In genomic region chr22:26503758-26504157, GRCh38 we compare ENCODE assay signal across 10 cellular contexts. TPM values are rescaled to one million over a fixed set of nuclear protein-coding genes. Genes with fewer than 3 reads are reported as not detected.
DNase-seq lines count a peak whose midpoint lies in the region; ATAC-seq and TF ChIP-seq lines count a peak whose summit lies in the region.
"Had no signal": no experiment of that assay in that cellular context is flagged by ENCODE, and none has a peak within 500 bp of the region (broad histone marks: within the 10 kb centered on the region; RNA-seq: fewer than 3 reads in every experiment).

No MANE protein-coding gene starts in this region.

- H3K4me3 Mint-ChIP-seq in activated T-cell treated with anti-CD3 and anti-CD28 coated beads, Interleukin-2, amount 50 U/mL, for 24 hours = no peak overlapping the region
- H3K4me3 Mint-ChIP-seq in activated T-cell treated with anti-CD3 and anti-CD28 coated beads, Interleukin-2, amount 50 U/mL, for 4 hours = no peak overlapping the region

- in situ Hi-C loops in SK-MEL-5 (cut with HindIII; ENCODE audit: low pct_unique_long_range_greater_than_20kb, low sequenced_read_pairs) = no loop called here

- H3K27me3 Mint-ChIP-seq in activated T-cell treated with anti-CD3 and anti-CD28 coated beads, Interleukin-2, amount 50 U/mL, for 24 hours = no peaks in the 10 kb centered on the region
- no peaks in the 10 kb centered on the region for H3K27me3 Mint-ChIP-seq in activated T-cell treated with anti-CD3 and anti-CD28 coated beads, Interleukin-2, amount 50 U/mL, for 4 hours (ENCODE audit: low read depth)

- peak overlapping the region in 39 of 59 donors; percentile 3 to 78 (median 57) for H3K27ac ChIP-seq in dorsolateral prefrontal cortex
- H3K27ac ChIP-seq in psoas muscle = peak overlapping the region; percentile 88
- H3K27ac ChIP-seq: upper lobe of right lung had no signal

- peaks cover 26% of the 10 kb centered on the region for H3K4me1 Mint-ChIP-seq in activated T-cell treated with anti-CD3 and anti-CD28 coated beads, Interleukin-2, amount 50 U/mL, for 24 hours (ENCODE audit: low read depth)
- peaks cover 20% of the 10 kb centered on the region for H3K4me1 Mint-ChIP-seq in activated T-cell treated with anti-CD3 and anti-CD28 coated beads, Interleukin-2, amount 50 U/mL, for 4 hours (ENCODE audit: low read depth)

- H3K4me1 ChIP-seq in psoas muscle = peaks cover 41% of the 10 kb centered on the region

- intact Hi-C loops in dorsolateral prefrontal cortex (cut with DNase I) (no loop called here), psoas muscle (cut with DNase I) (loop anchor here in 1 of 2 donors (2.0 to 5.0 kb wide), 2 partner anchors 23 to 89 kb away; partner anchors contain the start of gene TPST2), posterior cingulate gyrus (cut with DNase I) (no loop called here)

- TF ChIP-seq CTCF in dorsolateral prefrontal cortex (IDR thresholded peaks at IDR 0.05 in 54 of 56, conservative IDR thresholded peaks at IDR 0.05 in 2 of 56; ENCODE audit: low read depth in 1 of 56, partially characterized antibody in 56 of 56) (no peak), psoas muscle (IDR thresholded peaks at IDR 0.05) (no peak)

- ATAC-seq in activated T-cell treated with anti-CD3 and anti-CD28 coated beads, Interleukin-2, amount 50 U/mL, for 4 hours = no peak
- ATAC-seq in psoas muscle = peak in 2 of 4 donors; percentile 33 to 41

- H3K36me3 ChIP-seq in psoas muscle (ENCODE audit: insufficient read depth in 1 of 2, low read depth in 1 of 2) = peaks cover 26 to 99% of the 10 kb centered on the region in 2 donors

- peak overlapping the region; percentile 91 for H3K27ac Mint-ChIP-seq in activated T-cell treated with anti-CD3 and anti-CD28 coated beads, Interleukin-2, amount 50 U/mL, for 24 hours

- H3K36me3 Mint-ChIP-seq in activated T-cell treated with anti-CD3 and anti-CD28 coated beads, Interleukin-2, amount 50 U/mL, for 24 hours (ENCODE audit: low read depth) = peaks cover 92% of the 10 kb centered on the region
- peaks cover 48% of the 10 kb centered on the region for H3K36me3 Mint-ChIP-seq in activated T-cell treated with anti-CD3 and anti-CD28 coated beads, Interleukin-2, amount 50 U/mL, for 4 hours (ENCODE audit: insufficient read depth)

- 23 to 48% (median 27%) methylated on average over 1 of the region's 1 CpG for WGBS in psoas muscle, 3 donors

- peak overlapping the region in 1 of 59 donors; percentile 23 for H3K4me3 ChIP-seq in dorsolateral prefrontal cortex
- peak overlapping the region; percentile 3 for H3K4me3 ChIP-seq in psoas muscle
- H3K4me3 ChIP-seq: upper lobe of right lung had no signal

- H3K9me3 Mint-ChIP-seq in activated T-cell treated with anti-CD3 and anti-CD28 coated beads, Interleukin-2, amount 50 U/mL, for 24 hours = no peaks in the 10 kb centered on the region
- H3K9me3 Mint-ChIP-seq in activated T-cell treated with anti-CD3 and anti-CD28 coated beads, Interleukin-2, amount 50 U/mL, for 4 hours = no peaks in the 10 kb centered on the region

- H3K9me3 ChIP-seq in psoas muscle = no peaks in the 10 kb centered on the region
- H3K9me3 ChIP-seq: upper lobe of right lung had no signal

- DNase-seq in activated T-cell treated with anti-CD3 and anti-CD28 coated beads, Interleukin-2, amount 50 U/mL, for 24 hours = no peak
- DNase-seq in activated T-cell treated with anti-CD3 and anti-CD28 coated beads, Interleukin-2, amount 50 U/mL, for 4 hours = no peak
- DNase-seq in SK-MEL-5 (ENCODE audit: low read depth, low spot score) (peak; percentile 57), dorsolateral prefrontal cortex (no peak), psoas muscle (no peak), posterior cingulate gyrus (no peak), SW 1271 (lab: John Stamatoyannopoulos, UW) (no peak), NCI-H1048 (lab: John Stamatoyannopoulos, UW) (no peak)
- DNase-seq: cortex of kidney, upper lobe of right lung had no signal

- H3K27me3 ChIP-seq in dorsolateral prefrontal cortex = no peaks in the 10 kb centered on the region
- no peaks in the 10 kb centered on the region for H3K27me3 ChIP-seq in psoas muscle (ENCODE audit: insufficient read depth in 3 of 3, low read length in 2 of 3)
- H3K27me3 ChIP-seq: upper lobe of right lung had no signal

RNA-seq across cellular contexts. Expression of gene TFIP11, which starts 8.5 kb away (rescaled TPM):
- total RNA-seq in activated T-cell treated with anti-CD3 and anti-CD28 coated beads, Interleukin-2, amount 50 U/mL, for 4 hours = 10 to 100 TPM; 52.4 to 68.5 (median 61.0) TPM
- 41.1 and 42.6 TPM in 2 replicates for total RNA-seq in SK-MEL-5 (2014; rRNA removed; shearing (Covaris generic))
- polyA plus RNA-seq in SK-MEL-5 (2015; cell fraction: cytosol; rRNA removed) = 23.7 and 24.3 TPM in 2 replicates
- 96.8 and 123 TPM in 2 replicates for polyA plus RNA-seq in SK-MEL-5 (2015; cell fraction: nucleus; rRNA removed)
- total RNA-seq in dorsolateral prefrontal cortex = 10 to 100 TPM; 27.4 to 51.0 (median 35.3) TPM
- 10 to 100 TPM; 29.1 to 48.6 (median 33.5) TPM for total RNA-seq in psoas muscle
- polyA plus RNA-seq in psoas muscle = 10 to 100 TPM; 28.8 to 56.1 (median 37.8) TPM

RNA-seq across cellular contexts. Expression of gene SRRD, which starts 20.1 kb away (rescaled TPM):
- 10 to 100 TPM; 32.5 to 40.4 (median 40.2) TPM for total RNA-seq in activated T-cell treated with anti-CD3 and anti-CD28 coated beads, Interleukin-2, amount 50 U/mL, for 4 hours
- 138 and 163 TPM in 2 replicates for total RNA-seq in SK-MEL-5 (2014; rRNA removed; shearing (Covaris generic))
- polyA plus RNA-seq in SK-MEL-5 (2015; cell fraction: cytosol; rRNA removed) = 145 and 177 TPM in 2 replicates
- 65.0 and 70.4 TPM in 2 replicates for polyA plus RNA-seq in SK-MEL-5 (2015; cell fraction: nucleus; rRNA removed)
- total RNA-seq in dorsolateral prefrontal cortex = 10 to 100 TPM; 15.0 to 37.8 (median 23.3) TPM
- 10 to 100 TPM; 25.4 to 36.6 (median 28.9) TPM for total RNA-seq in psoas muscle
- polyA plus RNA-seq in psoas muscle = 10 to 100 TPM; 36.1 to 51.2 (median 38.3) TPM

RNA-seq across cellular contexts. Expression of gene HPS4, which starts 20.2 kb away (rescaled TPM):
- total RNA-seq in activated T-cell treated with anti-CD3 and anti-CD28 coated beads, Interleukin-2, amount 50 U/mL, for 4 hours = 10 to 100 TPM; 30.8 to 34.1 (median 33.8) TPM
- 351 and 357 TPM in 2 replicates for total RNA-seq in SK-MEL-5 (2014; rRNA removed; shearing (Covaris generic))
- 220 and 265 TPM in 2 replicates for polyA plus RNA-seq in SK-MEL-5 (2015; cell fraction: cytosol; rRNA removed)
- polyA plus RNA-seq in SK-MEL-5 (2015; cell fraction: nucleus; rRNA removed) = 1,506 and 1,696 TPM in 2 replicates
- total RNA-seq in dorsolateral prefrontal cortex = 10 to 100 TPM; 31.0 to 59.1 (median 45.3) TPM
- total RNA-seq in psoas muscle = 10 to 100 TPM in 3 of 4 donors, 1 to 10 TPM in 1; 7.4 to 12.5 (median 10.4) TPM
- polyA plus RNA-seq in psoas muscle = 10 to 100 TPM in 1 of 3 donors, 1 to 10 TPM in 2; 5.8 to 13.9 (median 6.4) TPM
